In the genomic region with DNA sequence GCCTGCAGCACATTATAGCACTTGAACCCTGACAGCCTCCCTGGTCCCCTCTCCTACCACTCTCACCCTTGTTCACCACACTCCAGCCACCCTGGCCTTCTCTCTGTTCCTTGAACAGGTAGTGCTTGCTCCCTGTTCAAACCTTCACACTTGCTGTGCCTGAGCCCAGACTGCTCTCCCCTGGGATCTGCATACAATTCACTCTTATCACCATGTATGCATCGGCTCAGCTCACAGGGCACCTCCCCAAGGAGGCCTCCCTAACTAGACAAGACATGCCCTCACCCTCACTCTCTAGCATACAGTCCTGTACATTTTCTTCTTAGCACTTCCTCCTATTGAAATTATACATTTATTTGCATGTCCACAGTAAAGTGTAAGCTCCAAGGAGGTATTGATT, we compare ENCODE assay signal across 1 cellular context.
TF ChIP-seq lines count a peak whose summit lies in the region.

No MANE protein-coding gene starts in this region.

TF ChIP-seq in GM12878, 131 proteins besides CTCF, POLR2A, EP300 and RAD21 (continued from another document):
- TF ChIP-seq, protein P1, sequence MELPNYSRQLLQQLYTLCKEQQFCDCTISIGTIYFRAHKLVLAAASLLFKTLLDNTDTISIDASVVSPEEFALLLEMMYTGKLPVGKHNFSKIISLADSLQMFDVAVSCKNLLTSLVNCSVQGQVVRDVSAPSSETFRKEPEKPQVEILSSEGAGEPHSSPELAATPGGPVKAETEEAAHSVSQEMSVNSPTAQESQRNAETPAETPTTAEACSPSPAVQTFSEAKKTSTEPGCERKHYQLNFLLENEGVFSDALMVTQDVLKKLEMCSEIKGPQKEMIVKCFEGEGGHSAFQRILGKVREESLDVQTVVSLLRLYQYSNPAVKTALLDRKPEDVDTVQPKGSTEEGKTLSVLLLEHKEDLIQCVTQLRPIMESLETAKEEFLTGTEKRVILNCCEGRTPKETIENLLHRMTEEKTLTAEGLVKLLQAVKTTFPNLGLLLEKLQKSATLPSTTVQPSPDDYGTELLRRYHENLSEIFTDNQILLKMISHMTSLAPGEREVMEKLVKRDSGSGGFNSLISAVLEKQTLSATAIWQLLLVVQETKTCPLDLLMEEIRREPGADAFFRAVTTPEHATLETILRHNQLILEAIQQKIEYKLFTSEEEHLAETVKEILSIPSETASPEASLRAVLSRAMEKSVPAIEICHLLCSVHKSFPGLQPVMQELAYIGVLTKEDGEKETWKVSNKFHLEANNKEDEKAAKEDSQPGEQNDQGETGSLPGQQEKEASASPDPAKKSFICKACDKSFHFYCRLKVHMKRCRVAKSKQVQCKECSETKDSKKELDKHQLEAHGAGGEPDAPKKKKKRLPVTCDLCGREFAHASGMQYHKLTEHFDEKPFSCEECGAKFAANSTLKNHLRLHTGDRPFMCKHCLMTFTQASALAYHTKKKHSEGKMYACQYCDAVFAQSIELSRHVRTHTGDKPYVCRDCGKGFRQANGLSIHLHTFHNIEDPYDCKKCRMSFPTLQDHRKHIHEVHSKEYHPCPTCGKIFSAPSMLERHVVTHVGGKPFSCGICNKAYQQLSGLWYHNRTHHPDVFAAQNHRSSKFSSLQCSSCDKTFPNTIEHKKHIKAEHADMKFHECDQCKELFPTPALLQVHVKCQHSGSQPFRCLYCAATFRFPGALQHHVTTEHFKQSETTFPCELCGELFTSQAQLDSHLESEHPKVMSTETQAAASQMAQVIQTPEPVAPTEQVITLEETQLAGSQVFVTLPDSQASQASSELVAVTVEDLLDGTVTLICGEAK (IDR thresholded peaks at IDR 0.05; ENCODE audit: borderline replicate concordance), result no peak
- no peak for TF ChIP-seq EZH2 (IDR thresholded peaks at IDR 0.05; ENCODE audit: borderline replicate concordance, control insufficient read depth, low read depth, low read length)
- no peak for TF ChIP-seq SRF (IDR thresholded peaks at IDR 0.05; ENCODE audit: low read depth in 2 of 2, low read length in 2 of 2)
- TF ChIP-seq, protein P2, sequence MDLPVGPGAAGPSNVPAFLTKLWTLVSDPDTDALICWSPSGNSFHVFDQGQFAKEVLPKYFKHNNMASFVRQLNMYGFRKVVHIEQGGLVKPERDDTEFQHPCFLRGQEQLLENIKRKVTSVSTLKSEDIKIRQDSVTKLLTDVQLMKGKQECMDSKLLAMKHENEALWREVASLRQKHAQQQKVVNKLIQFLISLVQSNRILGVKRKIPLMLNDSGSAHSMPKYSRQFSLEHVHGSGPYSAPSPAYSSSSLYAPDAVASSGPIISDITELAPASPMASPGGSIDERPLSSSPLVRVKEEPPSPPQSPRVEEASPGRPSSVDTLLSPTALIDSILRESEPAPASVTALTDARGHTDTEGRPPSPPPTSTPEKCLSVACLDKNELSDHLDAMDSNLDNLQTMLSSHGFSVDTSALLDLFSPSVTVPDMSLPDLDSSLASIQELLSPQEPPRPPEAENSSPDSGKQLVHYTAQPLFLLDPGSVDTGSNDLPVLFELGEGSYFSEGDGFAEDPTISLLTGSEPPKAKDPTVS (IDR thresholded peaks at IDR 0.05; ENCODE audit: low read depth, low read length), result no peak
- no peak for TF ChIP-seq CBX5 (IDR thresholded peaks at IDR 0.05; ENCODE audit: low read depth)
TF ChIP-seq in GM12878: peak in this region for 0.
